11 cellular contexts compared by ENCODE assay signal in genomic region chr18:7565677-7566076, GRCh38. TPM values are rescaled to one million over a fixed set of nuclear protein-coding genes. Genes with fewer than 3 reads are reported as not detected.
DNase-seq lines count a peak whose midpoint lies in the region; ATAC-seq and TF ChIP-seq lines count a peak whose summit lies in the region.
"Had no signal": no experiment of that assay in that cellular context is flagged by ENCODE, and none has a peak within 500 bp of the region (broad histone marks: within the 10 kb centered on the region; RNA-seq: fewer than 3 reads in every experiment).

No MANE protein-coding gene starts in this region.

- H3K9ac ChIP-seq in rectal smooth muscle tissue (ENCODE audit: low read length), result no peak overlapping the region

- no peaks in the 10 kb centered on the region for H3K36me3 Mint-ChIP-seq in CD4-positive, CD25-positive, alpha-beta regulatory T cell
- no peaks in the 10 kb centered on the region for H3K36me3 Mint-ChIP-seq in T-helper 17 cell (ENCODE audit: low read depth)

- no peak overlapping the region for H3K4me3 ChIP-seq in CD4-positive, CD25-positive, alpha-beta regulatory T cell (ENCODE audit: low read depth, low read length)
- H3K4me3 ChIP-seq in foreskin fibroblast (ENCODE audit: low read depth in 1 of 2, low read length in 2 of 2), result peak overlapping the region; percentile 54 to 73
- peak overlapping the region; percentile 78 for H3K4me3 ChIP-seq in rectal smooth muscle tissue (ENCODE audit: low read length)

- peaks cover 0 to 6% (median 2%) of the 10 kb centered on the region in 7 donors for H3K9me3 Mint-ChIP-seq in CD4-positive, CD25-positive, alpha-beta regulatory T cell

- TF ChIP-seq CTCF in foreskin fibroblast (IDR thresholded peaks at IDR 0.05; ENCODE audit: low read depth, low read length), result no peak

- H3K4me1 ChIP-seq in CD4-positive, CD25-positive, alpha-beta regulatory T cell (ENCODE audit: control insufficient read depth, insufficient read depth, low read length, poor library complexity, severe bottlenecking), result no peaks in the 10 kb centered on the region
- peaks cover 11% of the 10 kb centered on the region for H3K4me1 ChIP-seq in rectal smooth muscle tissue (ENCODE audit: control insufficient read depth, insufficient read depth, low read length)

- peaks cover 0 to 17% (median 6%) of the 10 kb centered on the region in 4 donors for H3K4me1 Mint-ChIP-seq in CD4-positive, CD25-positive, alpha-beta regulatory T cell
- H3K4me1 Mint-ChIP-seq in T-helper 17 cell, result peaks cover 2% of the 10 kb centered on the region

- H3K27ac ChIP-seq in CD4-positive, CD25-positive, alpha-beta regulatory T cell (ENCODE audit: insufficient read depth, low read length, poor library complexity, severe bottlenecking), result no peak overlapping the region
- H3K27ac ChIP-seq in rectal smooth muscle tissue (ENCODE audit: low read depth, low read length), result peak overlapping the region; percentile 96

- H3K4me3 Mint-ChIP-seq in CD4-positive, CD25-positive, alpha-beta regulatory T cell, result peak overlapping the region in 3 of 4 donors; percentile 4 to 28 (median 9)
- H3K4me3 Mint-ChIP-seq in T-helper 17 cell, result peak overlapping the region; percentile 63

- no peak for ATAC-seq in CD4-positive, CD25-positive, alpha-beta regulatory T cell (ENCODE audit: low read depth in 2 of 2)
- ATAC-seq in T-helper 17 cell (no peak), esophagus mucosa (no peak)
- ATAC-seq in activated CD4-positive, CD25-positive, alpha-beta regulatory T cell treated with anti-CD3 and anti-CD28 coated beads, Interleukin-2, amount 50 U/mL, for 24 hours, result no peak

- no peak overlapping the region for H3K27ac Mint-ChIP-seq in CD4-positive, CD25-positive, alpha-beta regulatory T cell
- no peak overlapping the region for H3K27ac Mint-ChIP-seq in T-helper 17 cell

- peaks cover 37% of the 10 kb centered on the region for H3K27me3 Mint-ChIP-seq in CD4-positive, CD25-positive, alpha-beta regulatory T cell
- H3K27me3 Mint-ChIP-seq in T-helper 17 cell, result peaks cover 33% of the 10 kb centered on the region

- no peaks in the 10 kb centered on the region for H3K36me3 ChIP-seq in CD4-positive, CD25-positive, alpha-beta regulatory T cell (ENCODE audit: control insufficient read depth, insufficient read depth, low read length)
- no peaks in the 10 kb centered on the region for H3K36me3 ChIP-seq in rectal smooth muscle tissue (ENCODE audit: control insufficient read depth, insufficient read depth, low read length)

- no peak for DNase-seq in CD4-positive, CD25-positive, alpha-beta regulatory T cell
- DNase-seq in T-helper 17 cell (no peak), foreskin fibroblast (no peak), DMS 273 treated with DMSO at 0.1 percent for 48 hours (lab: John Stamatoyannopoulos, UW) (no peak), NCI-H2227 treated with DMSO at 0.1 percent for 48 hours (lab: John Stamatoyannopoulos, UW) (no peak)
- DNase-seq: NCI-H1105; NCI-H69; stimulated activated CD8-positive, alpha-beta memory T cell treated with anti-CD3 and anti-CD28 coated beads, Interleukin-4, amount 100 ng/mL, for 48 hours had no signal

- no peaks in the 10 kb centered on the region for H3K9me3 ChIP-seq in CD4-positive, CD25-positive, alpha-beta regulatory T cell (ENCODE audit: control insufficient read depth in 2 of 2, low read length in 2 of 2)
- no peaks in the 10 kb centered on the region for H3K9me3 ChIP-seq in T-helper 17 cell (ENCODE audit: control insufficient read depth, low read length, poor library complexity, severe bottlenecking)

- H3K27me3 ChIP-seq in CD4-positive, CD25-positive, alpha-beta regulatory T cell (ENCODE audit: control insufficient read depth, insufficient read depth, low read length), result peaks cover 20% of the 10 kb centered on the region
- no peaks in the 10 kb centered on the region for H3K27me3 ChIP-seq in rectal smooth muscle tissue (ENCODE audit: control insufficient read depth, insufficient read depth, low read length)

RNA-seq across cellular contexts. Expression of gene PTPRM, which starts 1.4 kb away (rescaled TPM):
- total RNA-seq in CD4-positive, CD25-positive, alpha-beta regulatory T cell, result 3.6 TPM
- 1 to 10 TPM; 1.1 to 4.6 (median 2.6) TPM for polyA plus RNA-seq in CD4-positive, CD25-positive, alpha-beta regulatory T cell
- total RNA-seq in T-helper 17 cell (10 to 100 TPM; 25.6 to 44.8 TPM), esophagus mucosa (5.3 TPM)
